ENCODE assay signal across 8 cellular contexts in the genomic region with DNA sequence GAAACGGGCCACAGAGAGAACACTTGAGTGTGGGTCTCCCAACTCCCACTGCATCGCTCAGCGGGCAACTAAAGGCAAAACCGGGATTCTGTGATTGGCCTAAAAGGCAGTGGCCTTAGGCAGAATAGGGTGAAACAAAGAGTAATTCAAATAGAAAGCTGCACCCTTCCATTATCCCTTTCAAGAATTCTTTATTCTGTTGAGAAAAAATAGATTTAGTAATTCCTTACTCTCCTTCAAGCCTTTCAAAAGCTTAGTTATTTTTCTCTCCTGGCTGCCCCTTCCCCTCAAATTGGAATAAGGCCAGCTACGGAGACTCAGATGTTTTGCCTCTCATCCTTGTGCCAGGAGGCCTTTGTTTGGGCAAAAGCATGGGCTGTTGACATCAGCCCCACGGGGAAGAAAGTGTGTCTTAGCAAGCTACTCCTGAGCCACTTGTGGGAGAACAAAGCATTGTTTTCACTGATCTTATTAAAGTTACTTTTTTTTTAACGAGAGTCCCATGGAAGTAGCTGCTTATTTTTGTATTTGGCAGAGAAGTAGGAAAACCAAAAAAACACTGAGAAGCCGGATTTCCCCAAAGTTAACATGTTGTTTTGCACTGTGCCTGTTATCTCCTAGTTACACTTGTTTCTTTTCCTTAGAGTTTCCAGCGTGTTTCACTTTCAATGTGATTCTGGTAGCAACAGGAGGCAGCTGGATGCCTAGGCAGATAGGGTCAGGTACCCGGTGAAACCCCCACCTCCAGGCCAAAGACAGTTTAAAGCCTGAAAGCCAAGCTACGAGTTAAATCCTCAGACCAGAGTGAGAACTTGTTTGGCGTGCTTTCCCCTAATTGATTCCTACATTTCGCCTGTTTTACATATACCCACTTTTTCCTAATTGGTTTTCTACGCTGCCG. TPM values are rescaled to one million over a fixed set of nuclear protein-coding genes. Genes with fewer than 3 reads are reported as not detected.
DNase-seq lines count a peak whose midpoint lies in the region; ATAC-seq and TF ChIP-seq lines count a peak whose summit lies in the region.

No MANE protein-coding gene starts in this region.

- H4K12ac ChIP-seq in trophoblast cell (ENCODE audit: low read depth, low read length), result no peak overlapping the region

- H4K8ac ChIP-seq in trophoblast cell (ENCODE audit: low read depth, low read length), result no peak overlapping the region

- H3K4me1 ChIP-seq in HEK293 (ENCODE audit: control insufficient read depth, insufficient read depth, low read length) (no peaks in the 10 kb centered on the region), esophagus squamous epithelium (peaks cover 5 to 55% (median 15%) of the 10 kb centered on the region in 3 donors), trophoblast cell (ENCODE audit: control insufficient read depth in 1 of 2, insufficient read depth in 2 of 2, low read length in 2 of 2) (peaks cover 11% of the 10 kb centered on the region in 2 experiments)

- H3K36me3 ChIP-seq in HEK293 (ENCODE audit: control insufficient read depth in 2 of 2, insufficient read depth in 1 of 2, low read length in 2 of 2) (no peaks in the 10 kb centered on the region), esophagus squamous epithelium (no peaks in the 10 kb centered on the region), trophoblast cell (ENCODE audit: control insufficient read depth in 1 of 2, insufficient read depth in 2 of 2, low read length in 2 of 2) (no peaks in the 10 kb centered on the region)

- H3K4me2 ChIP-seq in trophoblast cell (ENCODE audit: low read length), result peak overlapping the region; percentile 96

- H3K4me3 ChIP-seq in HEK293 (ENCODE audit: low read depth, low read length) (peak overlapping the region; percentile 74), esophagus squamous epithelium (peak overlapping the region; percentile 58 to 86 (median 74)), trophoblast cell (ENCODE audit: low read depth, low read length) (no peak overlapping the region)

- intact Hi-C loops in esophagus squamous epithelium (cut with DNase I), result no loop called here

- H3K4me3 Mint-ChIP-seq in T-helper 17 cell, result peak overlapping the region; percentile 97

- H2BK120ac ChIP-seq in trophoblast cell (ENCODE audit: insufficient read depth, low read length, poor library complexity), result no peak overlapping the region

- H3K4me1 Mint-ChIP-seq in T-helper 17 cell, result peaks cover 31% of the 10 kb centered on the region

- no peak overlapping the region for H3K4ac ChIP-seq in trophoblast cell (ENCODE audit: low read depth, low read length)

- ATAC-seq in T-helper 17 cell (no peak), HG03175 (IDR thresholded peaks at IDR 0.05; ENCODE audit: unreplicated experiment) (no peak), HG02763 (IDR thresholded peaks at IDR 0.05; ENCODE audit: unreplicated experiment) (no peak)

- no peak overlapping the region for H3K23ac ChIP-seq in trophoblast cell (ENCODE audit: low read length)

- H2AFZ ChIP-seq in trophoblast cell (ENCODE audit: insufficient read depth, low read length, poor library complexity), result no peak overlapping the region

- H3K27me3 ChIP-seq in esophagus squamous epithelium (peaks cover 0 to 69% (median 0%) of the 10 kb centered on the region in 4 donors), trophoblast cell (ENCODE audit: insufficient read depth, low read length) (peaks cover 17% of the 10 kb centered on the region)

- H3K27ac ChIP-seq in HEK293 (ENCODE audit: extremely low read depth, low read depth, low read length) (no peak overlapping the region), esophagus squamous epithelium (peak overlapping the region; percentile 76 to 89 (median 83)), trophoblast cell (ENCODE audit: low read depth, low read length) (no peak overlapping the region)

- H3K79me2 ChIP-seq in trophoblast cell (ENCODE audit: control insufficient read depth, insufficient read depth, low read length, poor library complexity), result peaks cover 5% of the 10 kb centered on the region

- no peak overlapping the region for H4K91ac ChIP-seq in trophoblast cell (ENCODE audit: low read depth, low read length)

- H3K27me3 Mint-ChIP-seq in T-helper 17 cell, result no peaks in the 10 kb centered on the region

- no peak overlapping the region for H3K14ac ChIP-seq in trophoblast cell (ENCODE audit: low read length)

- H3K79me1 ChIP-seq in trophoblast cell (ENCODE audit: low read length), result peaks cover 7% of the 10 kb centered on the region

- no peak overlapping the region for H3K18ac ChIP-seq in trophoblast cell (ENCODE audit: low read length)

- TF ChIP-seq CTCF in HEK293 (tag by site-specific recombination; IDR thresholded peaks at IDR 0.05) (no peak), esophagus squamous epithelium (IDR thresholded peaks at IDR 0.05) (no peak)

- H2BK5ac ChIP-seq in trophoblast cell (ENCODE audit: low read depth, low read length, poor library complexity), result no peak overlapping the region

- H3K36me3 Mint-ChIP-seq in T-helper 17 cell (ENCODE audit: low read depth), result peaks cover 2% of the 10 kb centered on the region

- DNase-seq in T-helper 17 cell (no peak), esophagus squamous epithelium (lab: John Stamatoyannopoulos, UW) (no peak), trophoblast cell (no peak), SKM-1 treated with dmso at 0.1 percent for 144 hours (lab: John Stamatoyannopoulos, UW; ENCODE audit: unreplicated experiment) (no peak), NCI-H226 (no peak)

- POLR2A ChIA-PET in HEK293 (lab: Yijun Ruan, JAX), result interaction anchor here (0.5 kb wide), 1 partner anchor 14 kb away, joined by 5 read pairs; no protein-coding TSS in a partner anchor

- no peak overlapping the region for H2AK5ac ChIP-seq in trophoblast cell (ENCODE audit: low read length)

- no peaks in the 10 kb centered on the region for H3K9me3 ChIP-seq in HEK293 (ENCODE audit: control insufficient read depth, insufficient read depth, low read depth, low read length)
- H3K9me3 ChIP-seq in T-helper 17 cell (ENCODE audit: control insufficient read depth, low read length, poor library complexity, severe bottlenecking), result no peaks in the 10 kb centered on the region
- H3K9me3 ChIP-seq in esophagus squamous epithelium, result no peaks in the 10 kb centered on the region
- no peaks in the 10 kb centered on the region for H3K9me3 ChIP-seq in trophoblast cell (ENCODE audit: insufficient read depth, low read depth, low read length)

- CTCF ChIA-PET in HEK293 (lab: Yijun Ruan, JAX), result interaction anchor here (0.6 to 0.8 kb wide), 2 partner anchors 180 to 747 kb away, joined by 4 read pairs; no protein-coding TSS in a partner anchor

- 17 to 30% methylated on average over 15 of the region's 15 CpGs for WGBS in esophagus squamous epithelium, 2 donors
- WGBS in trophoblast cell (ENCODE audit: extremely low coverage, insufficient coverage, insufficient read length), result no CpG with 5 or more reads among the region's 15 CpGs

- H3K9ac ChIP-seq in trophoblast cell (ENCODE audit: low read length), result no peak overlapping the region

- peak overlapping the region; percentile 93 for H3K27ac Mint-ChIP-seq in T-helper 17 cell

- H2BK12ac ChIP-seq in trophoblast cell (ENCODE audit: low read length), result no peak overlapping the region

- TF ChIP-seq POLR2A in esophagus squamous epithelium (IDR thresholded peaks at IDR 0.05), result no peak

TF ChIP-seq in HEK293, 187 proteins besides CTCF, POLR2A, EP300 and RAD21:
- TF ChIP-seq BCL11B (tag by site-specific recombination; IDR thresholded peaks at IDR 0.05; ENCODE audit: low read depth) (no peak), ZNF76 (tag by site-specific recombination; IDR thresholded peaks at IDR 0.05; ENCODE audit: borderline replicate concordance, low read depth) (no peak), KLF1 (tag by site-specific recombination; IDR thresholded peaks at IDR 0.05) (no peak), PRDM1 (tag by site-specific recombination; IDR thresholded peaks at IDR 0.05) (0 out of 2 replicates have a peak, but pooled peaks have one; percentile 20), ZNF664 (tag by site-specific recombination; IDR thresholded peaks at IDR 0.05) (peak; percentile 38; the same call in 1 of the 2 replicates), ZNF501 (tag by site-specific recombination; IDR thresholded peaks at IDR 0.05) (no peak), ZNF785 (tag by site-specific recombination; IDR thresholded peaks at IDR 0.05) (no peak), ZNF514 (tag by site-specific recombination; IDR thresholded peaks at IDR 0.05) (no peak), ZFP69B (tag by site-specific recombination; IDR thresholded peaks at IDR 0.05) (no peak)
- TF ChIP-seq, protein P1, sequence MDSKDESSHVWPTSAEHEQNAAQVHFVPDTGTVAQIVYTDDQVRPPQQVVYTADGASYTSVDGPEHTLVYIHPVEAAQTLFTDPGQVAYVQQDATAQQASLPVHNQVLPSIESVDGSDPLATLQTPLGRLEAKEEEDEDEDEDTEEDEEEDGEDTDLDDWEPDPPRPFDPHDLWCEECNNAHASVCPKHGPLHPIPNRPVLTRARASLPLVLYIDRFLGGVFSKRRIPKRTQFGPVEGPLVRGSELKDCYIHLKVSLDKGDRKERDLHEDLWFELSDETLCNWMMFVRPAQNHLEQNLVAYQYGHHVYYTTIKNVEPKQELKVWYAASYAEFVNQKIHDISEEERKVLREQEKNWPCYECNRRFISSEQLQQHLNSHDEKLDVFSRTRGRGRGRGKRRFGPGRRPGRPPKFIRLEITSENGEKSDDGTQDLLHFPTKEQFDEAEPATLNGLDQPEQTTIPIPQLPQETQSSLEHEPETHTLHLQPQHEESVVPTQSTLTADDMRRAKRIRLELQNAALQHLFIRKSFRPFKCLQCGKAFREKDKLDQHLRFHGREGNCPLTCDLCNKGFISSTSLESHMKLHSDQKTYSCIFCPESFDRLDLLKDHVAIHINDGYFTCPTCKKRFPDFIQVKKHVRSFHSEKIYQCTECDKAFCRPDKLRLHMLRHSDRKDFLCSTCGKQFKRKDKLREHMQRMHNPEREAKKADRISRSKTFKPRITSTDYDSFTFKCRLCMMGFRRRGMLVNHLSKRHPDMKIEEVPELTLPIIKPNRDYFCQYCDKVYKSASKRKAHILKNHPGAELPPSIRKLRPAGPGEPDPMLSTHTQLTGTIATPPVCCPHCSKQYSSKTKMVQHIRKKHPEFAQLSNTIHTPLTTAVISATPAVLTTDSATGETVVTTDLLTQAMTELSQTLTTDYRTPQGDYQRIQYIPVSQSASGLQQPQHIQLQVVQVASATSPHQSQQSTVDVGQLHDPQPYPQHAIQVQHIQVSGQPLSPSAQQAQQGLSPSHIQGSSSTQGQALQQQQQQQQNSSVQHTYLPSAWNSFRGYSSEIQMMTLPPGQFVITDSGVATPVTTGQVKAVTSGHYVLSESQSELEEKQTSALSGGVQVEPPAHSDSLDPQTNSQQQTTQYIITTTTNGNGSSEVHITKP (tag by site-specific recombination; IDR thresholded peaks at IDR 0.05), result peak; percentile 32; the same call in 1 of the 2 replicates
TF ChIP-seq in HEK293: peak in this region for 3.

RNA-seq across cellular contexts. Expression of a gene that starts 2.2 kb away (rescaled TPM):
- total RNA-seq in T-helper 17 cell, result 100 to 1,000 TPM; 109 to 134 TPM
- total RNA-seq in esophagus squamous epithelium, result 10 to 100 TPM in 2 of 4 donors, 1 to 10 TPM in 2; 6.0 to 44.2 (median 15.2) TPM
- polyA plus RNA-seq in trophoblast cell (2013), result 4.2 and 4.5 TPM in 2 replicates

Comparison
In these comparisons a context has a peak if more than half of its experiments do, and no peak if none do; other contexts are left out.
1. H3K27ac ChIP-seq: peak in esophagus squamous epithelium (4 of 4); none in HEK293 (single experiment) and trophoblast cell (single experiment).